Comparison of ENCODE assay signal across 22 cellular contexts in the genomic region with DNA sequence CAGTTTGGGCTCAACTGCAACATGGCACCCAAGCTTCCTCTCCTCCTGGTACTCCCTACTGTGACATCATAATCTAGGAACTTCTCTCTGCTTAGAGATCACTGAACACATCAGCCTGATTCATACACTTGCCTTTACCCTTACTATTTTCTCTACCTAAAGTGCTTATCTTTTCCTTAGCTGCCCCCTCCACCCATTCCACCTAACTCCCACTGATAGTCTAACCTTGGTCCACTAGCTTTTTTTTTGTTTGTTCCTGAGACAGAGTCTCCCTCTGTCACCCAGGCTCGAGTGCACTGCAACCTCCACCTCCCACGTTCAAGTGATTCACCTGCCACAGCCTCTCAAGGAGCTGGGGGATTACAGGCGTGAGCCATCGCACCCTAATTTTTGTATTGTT. TPM values are rescaled to one million over a fixed set of nuclear protein-coding genes. Genes with fewer than 3 reads are reported as not detected.
A peak's percentile ranks its signal among the peaks of the same experiment; 100 is the strongest.
DNase-seq lines count a peak whose midpoint lies in the region; ATAC-seq and TF ChIP-seq lines count a peak whose summit lies in the region.
"Had no signal": no experiment of that assay in that cellular context is flagged by ENCODE, and none has a peak within 500 bp of the region (broad histone marks: within the 10 kb centered on the region; RNA-seq: fewer than 3 reads in every experiment).

No MANE protein-coding gene starts in this region.

- H3K27me3 ChIP-seq in foreskin keratinocyte: no peaks in the 10 kb centered on the region
- H3K27me3 ChIP-seq: cardiac muscle cell, hepatocyte had no signal

- POLR2A ChIA-PET in MCF 10A (lab: Yijun Ruan, JAX): no interaction called here

- no peaks in the 10 kb centered on the region for H3K4me1 ChIP-seq in foreskin keratinocyte

- no peak overlapping the region for H3K27ac ChIP-seq in foreskin keratinocyte
- H3K27ac ChIP-seq: cardiac muscle cell, hepatocyte, KMS-11, thoracic aorta had no signal

- H3K4me3 Mint-ChIP-seq in activated T-helper 2 cell treated with anti-CD3 and anti-CD28 coated beads, Interferon-gamma antibody, Interleukin-2, Interleukin-4, amounts not matched to agents 10 μg/mL and 5 μg/mL and 100 μg/mL, durations not matched to agents 14 hours and 24 hours and 36 hours (ENCODE audit: low read depth): no peak overlapping the region
- no peak overlapping the region for H3K4me3 Mint-ChIP-seq in MCF 10A (ENCODE audit: unreplicated experiment)

- peak overlapping the region; percentile 8 for H3K27ac Mint-ChIP-seq in activated T-helper 2 cell treated with anti-CD3 and anti-CD28 coated beads, Interferon-gamma antibody, Interleukin-2, Interleukin-4, amounts not matched to agents 10 μg/mL and 5 μg/mL and 100 μg/mL, durations not matched to agents 14 hours and 24 hours and 36 hours
- no peak overlapping the region for H3K27ac Mint-ChIP-seq in MCF 10A (ENCODE audit: low read depth, unreplicated experiment)

- peaks cover 24% of the 10 kb centered on the region for H3K36me3 Mint-ChIP-seq in activated T-helper 2 cell treated with anti-CD3 and anti-CD28 coated beads, Interferon-gamma antibody, Interleukin-2, Interleukin-4, amounts not matched to agents 10 μg/mL and 5 μg/mL and 100 μg/mL, durations not matched to agents 14 hours and 24 hours and 36 hours (ENCODE audit: low read depth)
- H3K36me3 Mint-ChIP-seq in MCF 10A (ENCODE audit: insufficient read depth, unreplicated experiment): peaks cover 26% of the 10 kb centered on the region

- no peaks in the 10 kb centered on the region for H3K9me3 Mint-ChIP-seq in activated T-helper 2 cell treated with anti-CD3 and anti-CD28 coated beads, Interferon-gamma antibody, Interleukin-2, Interleukin-4, amounts not matched to agents 10 μg/mL and 5 μg/mL and 100 μg/mL, durations not matched to agents 14 hours and 24 hours and 36 hours
- no peaks in the 10 kb centered on the region for H3K9me3 Mint-ChIP-seq in MCF 10A (ENCODE audit: unreplicated experiment)

- no peaks in the 10 kb centered on the region for H3K27me3 Mint-ChIP-seq in activated T-helper 2 cell treated with anti-CD3 and anti-CD28 coated beads, Interferon-gamma antibody, Interleukin-2, Interleukin-4, amounts not matched to agents 10 μg/mL and 5 μg/mL and 100 μg/mL, durations not matched to agents 14 hours and 24 hours and 36 hours (ENCODE audit: low read depth)
- H3K27me3 Mint-ChIP-seq in MCF 10A (ENCODE audit: insufficient read depth, unreplicated experiment): no peaks in the 10 kb centered on the region

- CTCF ChIA-PET in MCF 10A (lab: Yijun Ruan, JAX): interaction anchor here (0.7 kb wide), 1 partner anchor 1575 kb away, joined by 4 read pairs; no protein-coding TSS in a partner anchor

- intact Hi-C loops in activated T-helper 2 cell treated with anti-CD3 and anti-CD28 coated beads, Interferon-gamma antibody, Interleukin-2, Interleukin-4, amounts not matched to agents 10 μg/mL and 5 μg/mL and 100 μg/mL, durations not matched to agents 14 hours and 24 hours and 36 hours (cut with micrococcal nuclease): no loop called here
- intact Hi-C loops in MCF 10A (cut with micrococcal nuclease): no loop called here

- no TSS peak for BruUV-seq in MCF 10A (replicated peaks; lab: Mats Ljungman, UMichigan)

- H3K4me1 Mint-ChIP-seq in activated T-helper 2 cell treated with anti-CD3 and anti-CD28 coated beads, Interferon-gamma antibody, Interleukin-2, Interleukin-4, amounts not matched to agents 10 μg/mL and 5 μg/mL and 100 μg/mL, durations not matched to agents 14 hours and 24 hours and 36 hours (ENCODE audit: low read depth): peaks cover 5% of the 10 kb centered on the region
- peaks cover 2% of the 10 kb centered on the region for H3K4me1 Mint-ChIP-seq in MCF 10A (ENCODE audit: insufficient read depth, unreplicated experiment)

- DNase-seq in A172 (ENCODE audit: low spot score) (peak; percentile 27), HCEC 1CT (peak; percentile 55), foreskin keratinocyte (peak in 1 of 2 donors; percentile 27), SIG-M5 treated with dmso at 0.1 percent for 504 hours (lab: John Stamatoyannopoulos, UW; ENCODE audit: unreplicated experiment) (no peak), GM10266 (ENCODE audit: extremely low spot score) (no peak), MCF 10A (ENCODE audit: unreplicated experiment) (no peak), NCI-H1436 treated with DMSO at 0.1 percent for 48 hours (lab: John Stamatoyannopoulos, UW) (no peak)
- DNase-seq in activated T-helper 2 cell treated with anti-CD3 and anti-CD28 coated beads, Interferon-gamma antibody, Interleukin-2, Interleukin-4, amounts not matched to agents 10 μg/mL and 5 μg/mL and 100 μg/mL, durations not matched to agents 14 hours and 24 hours and 36 hours (ENCODE audit: low spot score): no peak
- DNase-seq: activated effector memory CD4-positive, alpha-beta T cell treated with Interleukin-2 at 50 U/mL for 16 hours; dermis blood vessel endothelial cell; foreskin melanocyte; NCI-H1048; NCI-H2081; NK-92 treated with Interleukin-12 subunit alpha and Interleukin-12 subunit beta, amount 100 ng/mL, for 24 hours; RPMI8226; SK-N-SH; stimulated activated CD4-positive, alpha-beta T cell treated with anti-CD3 and anti-CD28 coated beads, Interleukin-12 subunit alpha, Interleukin-12 subunit beta, amount 100 ng/mL, for 4 hours; T-helper 9 cell had no signal

- TF ChIP-seq CTCF in foreskin keratinocyte (conservative IDR thresholded peaks at IDR 0.05) (no peak), GM10266 (IDR thresholded peaks at IDR 0.05; ENCODE audit: control insufficient read depth, insufficient read depth, low read depth, missing control alignments) (no peak), MCF 10A (IDR thresholded peaks at IDR 0.05; ENCODE audit: unreplicated experiment) (no peak)

- peak; percentile 48 for ATAC-seq in foreskin keratinocyte

RNA-seq across cellular contexts. Expression of gene CUL2, which starts 15.9 kb away (rescaled TPM):
- total RNA-seq in A172 (2014; rRNA removed; shearing (Covaris generic)): 38.9 and 42.7 TPM in 2 replicates
- 43.0 and 49.0 TPM in 2 replicates for total RNA-seq in activated T-helper 2 cell treated with anti-CD3 and anti-CD28 coated beads, Interferon-gamma antibody, Interleukin-2, Interleukin-4, amounts not matched to agents 10 μg/mL and 5 μg/mL and 100 μg/mL, durations not matched to agents 14 hours and 24 hours and 36 hours
- total RNA-seq in foreskin keratinocyte (38.7 and 43.1 TPM in 2 replicates), MCF 10A (2022) (30.7 and 30.9 TPM in 2 replicates)
- polyA plus RNA-seq in foreskin keratinocyte: 12.7 and 15.5 TPM in 2 replicates

RNA-seq across cellular contexts. Expression of gene CREM, which starts 52.4 kb away (rescaled TPM):
- total RNA-seq in A172 (2014; rRNA removed; shearing (Covaris generic)): 44.8 and 47.3 TPM in 2 replicates
- total RNA-seq in activated T-helper 2 cell treated with anti-CD3 and anti-CD28 coated beads, Interferon-gamma antibody, Interleukin-2, Interleukin-4, amounts not matched to agents 10 μg/mL and 5 μg/mL and 100 μg/mL, durations not matched to agents 14 hours and 24 hours and 36 hours: 189 and 190 TPM in 2 replicates
- total RNA-seq in foreskin keratinocyte (17.4 and 18.0 TPM in 2 replicates), MCF 10A (2022) (30.2 and 31.3 TPM in 2 replicates)
- polyA plus RNA-seq in foreskin keratinocyte: 14.0 and 17.9 TPM in 2 replicates

Comparison
In these comparisons a context has a peak if more than half of its experiments do, and no peak if none do; other contexts are left out.
1. DNase-seq: peak in A172 (single experiment) and HCEC 1CT (single experiment); none in activated T-helper 2 cell treated with anti-CD3 and anti-CD28 coated beads, Interferon-gamma antibody, Interleukin-2, Interleukin-4, amounts not matched to agents 10 μg/mL and 5 μg/mL and 100 μg/mL, durations not matched to agents 14 hours and 24 hours and 36 hours (single experiment), SIG-M5 treated with dmso at 0.1 percent for 504 hours (single experiment), GM10266 (single experiment), MCF 10A (single experiment) and NCI-H1436 treated with DMSO at 0.1 percent for 48 hours (single experiment).